In genomic region chrX:154370882-154371770, GRCh38 we compare ENCODE assay signal across 8 cellular contexts. TPM values are rescaled to one million over a fixed set of nuclear protein-coding genes. Genes with fewer than 3 reads are reported as not detected.
DNase-seq lines count a peak whose midpoint lies in the region; TF ChIP-seq lines count a peak whose summit lies in the region.

No MANE protein-coding gene starts in this region.

- H3K36me3 Mint-ChIP-seq in H9 (ENCODE audit: insufficient read depth in 1 of 3, low read depth in 3 of 3), result peaks cover 25 to 35% (median 27%) of the 10 kb centered on the region in 3 experiments

- H3K18ac ChIP-seq in H9 (ENCODE audit: insufficient read length, low read depth, low read length), result peak overlapping the region; percentile 89

- peak in 1 of 2 donors; percentile 97 for TF ChIP-seq POLR2A in suprapubic skin (IDR thresholded peaks at IDR 0.05)

- H3K4me2 ChIP-seq in H9 (ENCODE audit: insufficient read depth, insufficient read length, low read length) (peak overlapping the region; percentile 34), MM.1S (ENCODE audit: low read depth, low read length) (peak overlapping the region; percentile 53; the same call in 1 of the 2 replicates)

- H3K4me3 ChIP-seq in MM.1S (ENCODE audit: low read length) (peak overlapping the region; percentile 73), suprapubic skin (peak overlapping the region; percentile 67)

- H3K79me1 ChIP-seq in H9 (ENCODE audit: insufficient read depth, low read depth, low read length, poor library complexity, severe bottlenecking), result no peaks in the 10 kb centered on the region

- no peak overlapping the region for H3K4ac ChIP-seq in H9 (ENCODE audit: low read depth, low read length)

- TF ChIP-seq EP300 in suprapubic skin (IDR thresholded peaks at IDR 0.05), result no peak

- peak overlapping the region in 2 of 3 experiments; percentile 63 to 64; a peak in 2 of 7 replicates for H3K27ac Mint-ChIP-seq in H9

- peak; percentile 93 for DNase-seq in EH (ENCODE audit: low read depth)
- peak; percentile 89 for DNase-seq in H9
- peak; percentile 94 for DNase-seq in MM.1S
- peak; percentile 84 for DNase-seq in SIG-M5 treated with dmso at 0.1 percent for 504 hours (lab: John Stamatoyannopoulos, UW; ENCODE audit: unreplicated experiment)
- DNase-seq in activated naive CD4-positive, alpha-beta T cell treated with Interleukin-2 at 50 U/mL for 16 hours, result peak; percentile 91
- DNase-seq in germinal center (ENCODE audit: low spot score), result peak; percentile 82
- DNase-seq in occipital lobe (lab: John Stamatoyannopoulos, UW), result peak; percentile 87
- peak; percentile 95 to 96 for DNase-seq in suprapubic skin (ENCODE audit: low spot score in 2 of 2)

- H3K36me3 ChIP-seq in MM.1S (replicated peaks; ENCODE audit: insufficient read depth, low read length), result no peaks in the 10 kb centered on the region
- H3K36me3 ChIP-seq in suprapubic skin, result peaks cover 11% of the 10 kb centered on the region

- no peaks in the 10 kb centered on the region for H3K4me1 ChIP-seq in H9 (ENCODE audit: insufficient read depth, low read length)
- peaks cover 11% of the 10 kb centered on the region; the same call in 1 of the 2 replicates for H3K4me1 ChIP-seq in MM.1S (ENCODE audit: low read length)
- H3K4me1 ChIP-seq in suprapubic skin, result peaks cover 63% of the 10 kb centered on the region

- no peak overlapping the region for H2BK5ac ChIP-seq in H9 (ENCODE audit: insufficient read length, low read length)

- no peak overlapping the region for H3T11ph ChIP-seq in H9 (ENCODE audit: low read length)

- H4K20me1 ChIP-seq in H9 (ENCODE audit: control insufficient read depth, insufficient read depth, insufficient read length), result no peaks in the 10 kb centered on the region
- H4K20me1 ChIP-seq in MM.1S (ENCODE audit: insufficient read depth, low read length), result no peaks in the 10 kb centered on the region

- peaks cover 17% of the 10 kb centered on the region; the same call in 1 of the 2 replicates for H3K79me2 ChIP-seq in H9 (ENCODE audit: insufficient read depth, low read length)
- peaks cover 36% of the 10 kb centered on the region for H3K79me2 ChIP-seq in MM.1S (ENCODE audit: low read length)

- H4K91ac ChIP-seq in H9 (ENCODE audit: insufficient read length, low read depth, low read length), result no peak overlapping the region

- H3K27me3 ChIP-seq in H9 (ENCODE audit: insufficient read depth, low read length) (no peaks in the 10 kb centered on the region), MM.1S (replicated peaks; ENCODE audit: insufficient read depth, low read length) (no peaks in the 10 kb centered on the region), suprapubic skin (no peaks in the 10 kb centered on the region)

- H2AFZ ChIP-seq in H9 (ENCODE audit: low read length) (no peak overlapping the region), MM.1S (ENCODE audit: low read length) (0 out of 2 replicates have a peak overlapping the region, but pooled peaks have one; percentile 38)

- peaks cover 5% of the 10 kb centered on the region for H3K23me2 ChIP-seq in H9 (ENCODE audit: insufficient read length, low read depth, low read length, poor library complexity, severe bottlenecking)

- no peak overlapping the region for H4K5ac ChIP-seq in H9 (ENCODE audit: insufficient read length, low read depth, low read length)

- H3F3A ChIP-seq in MM.1S (ENCODE audit: insufficient read depth, low read length), result no peaks in the 10 kb centered on the region

- peaks cover 2 to 18% of the 10 kb centered on the region in 2 experiments; a peak in 3 of 4 replicates for H3K4me1 Mint-ChIP-seq in H9

- H3K9me2 ChIP-seq in MM.1S (replicated peaks; ENCODE audit: insufficient read depth, low read length), result no peaks in the 10 kb centered on the region

- H2AK5ac ChIP-seq in H9 (ENCODE audit: insufficient read length, low read length), result no peak overlapping the region

- H3K9me3 ChIP-seq in H9 (ENCODE audit: control insufficient read depth, low read depth, low read length), result no peaks in the 10 kb centered on the region
- H3K9me3 ChIP-seq in MM.1S (replicated peaks; ENCODE audit: insufficient read depth, low read length), result no peaks in the 10 kb centered on the region
- no peaks in the 10 kb centered on the region for H3K9me3 ChIP-seq in suprapubic skin

- H4K8ac ChIP-seq in H9 (replicated peaks; ENCODE audit: insufficient read length, low read depth, low read length), result no peak overlapping the region

- H3K27ac ChIP-seq in H9 (ENCODE audit: insufficient read length, low read depth, low read length) (no peak overlapping the region), MM.1S (ENCODE audit: low read length) (no peak overlapping the region), suprapubic skin (peak overlapping the region; percentile 90)

- TF ChIP-seq CTCF in H9 (conservative IDR thresholded peaks at IDR 0.05), result no peak
- no peak for TF ChIP-seq CTCF in MM.1S (IDR thresholded peaks at IDR 0.05; ENCODE audit: low read length)
- no peak for TF ChIP-seq CTCF in suprapubic skin (IDR thresholded peaks at IDR 0.05)

- peaks cover 42 to 50% of the 10 kb centered on the region in 2 experiments for H3K9me3 Mint-ChIP-seq in H9

- H3K23ac ChIP-seq in H9 (ENCODE audit: insufficient read length, low read depth, low read length), result no peak overlapping the region

- H3K4me3 Mint-ChIP-seq in H9, result peak overlapping the region; percentile 84 to 88

- peaks cover 5% of the 10 kb centered on the region for H3K27me3 Mint-ChIP-seq in H9 (ENCODE audit: low read depth)

- peak overlapping the region; percentile 95 for H3K9ac ChIP-seq in H9 (ENCODE audit: extremely low read depth, insufficient read length, low read length)
- H3K9ac ChIP-seq in MM.1S (ENCODE audit: low read length), result peak overlapping the region; percentile 50

- no peak overlapping the region for H2BK20ac ChIP-seq in H9 (ENCODE audit: low read depth, low read length, poor library complexity, severe bottlenecking)

- WGBS in H9 (ENCODE audit: extremely low coverage, insufficient read length, low lambda C conversion rate), result no CpG with 5 or more reads among the region's 87 CpGs
- WGBS in suprapubic skin, result 41% methylated on average over 27 of the region's 87 CpGs

- peak overlapping the region; percentile 90 for H3K14ac ChIP-seq in H9 (ENCODE audit: insufficient read depth, low read length)

- no peak overlapping the region for H2BK15ac ChIP-seq in H9 (ENCODE audit: low read depth, low read length)

- peak overlapping the region; percentile 31 for H3K56ac ChIP-seq in H9 (ENCODE audit: insufficient read length, low read depth, low read length)

- no peak overlapping the region for H2BK120ac ChIP-seq in H9 (ENCODE audit: low read depth, low read length, poor library complexity, severe bottlenecking)

- H2BK12ac ChIP-seq in H9 (ENCODE audit: insufficient read length, low read depth, low read length), result no peak overlapping the region

RNA-seq across cellular contexts. Expression of gene FLNA, which starts 3.3 kb away (rescaled TPM):
- total RNA-seq in H9 (2021) (946 and 957 TPM in 2 replicates), occipital lobe (73.0 TPM), suprapubic skin (100 to 1,000 TPM; 374 to 402 (median 386) TPM)

RNA-seq across cellular contexts. Expression of gene EMD, which starts 8.0 kb away (rescaled TPM):
- 113 and 115 TPM in 2 replicates for total RNA-seq in H9 (2021)
- total RNA-seq in occipital lobe, result 17.2 TPM
- 10 to 100 TPM; 34.4 to 57.0 (median 53.0) TPM for total RNA-seq in suprapubic skin

RNA-seq across cellular contexts. Expression of gene RPL10, which starts 27.1 kb away (rescaled TPM):
- 2,110 and 2,124 TPM in 2 replicates for total RNA-seq in H9 (2021)
- 2,213 TPM for total RNA-seq in occipital lobe
- 1,000 to 10,000 TPM; 3,684 to 7,390 (median 6,600) TPM for total RNA-seq in suprapubic skin

RNA-seq across cellular contexts. Expression of gene DNASE1L1, which starts 37.9 kb away (rescaled TPM):
- 14.2 and 14.5 TPM in 2 replicates for total RNA-seq in H9 (2021)
- 4.4 TPM for total RNA-seq in occipital lobe
- total RNA-seq in suprapubic skin, result 10 to 100 TPM; 14.6 to 30.7 (median 21.2) TPM

RNA-seq across cellular contexts. Expression of gene TAFAZZIN, which starts 40.2 kb away (rescaled TPM):
- total RNA-seq in H9 (2021), result 24.7 and 25.5 TPM in 2 replicates
- 10.9 TPM for total RNA-seq in occipital lobe
- total RNA-seq in suprapubic skin, result 100 to 1,000 TPM in 1 of 4 donors, 10 to 100 TPM in 3; 37.7 to 122 (median 47.8) TPM
